In the genomic region with DNA sequence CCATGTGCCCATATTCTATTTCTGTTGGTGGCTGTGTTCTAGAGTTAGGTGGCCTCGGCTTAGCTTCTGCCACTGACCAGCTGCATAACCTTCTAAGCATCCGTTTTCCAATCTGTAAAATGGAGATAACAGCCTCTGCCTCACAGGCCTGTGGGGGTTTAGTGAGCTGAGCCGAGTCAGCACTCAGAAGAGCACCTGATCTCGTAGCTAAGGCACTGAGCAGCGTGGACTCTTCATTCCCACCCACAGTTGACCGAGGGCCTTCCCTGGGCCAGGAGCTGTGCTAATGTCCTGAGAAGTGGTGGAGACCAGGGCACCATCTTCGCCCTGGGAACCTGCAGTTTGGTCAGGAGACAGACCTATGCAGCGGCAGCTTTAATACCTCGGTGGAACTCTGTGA, we compare ENCODE assay signal across 1 cellular context.
TF ChIP-seq lines count a peak whose summit lies in the region.

No MANE protein-coding gene starts in this region.

TF ChIP-seq in K562, 482 proteins besides CTCF, POLR2A, EP300 and RAD21 (continued from another document and continues in another):
- TF ChIP-seq, protein P1, sequence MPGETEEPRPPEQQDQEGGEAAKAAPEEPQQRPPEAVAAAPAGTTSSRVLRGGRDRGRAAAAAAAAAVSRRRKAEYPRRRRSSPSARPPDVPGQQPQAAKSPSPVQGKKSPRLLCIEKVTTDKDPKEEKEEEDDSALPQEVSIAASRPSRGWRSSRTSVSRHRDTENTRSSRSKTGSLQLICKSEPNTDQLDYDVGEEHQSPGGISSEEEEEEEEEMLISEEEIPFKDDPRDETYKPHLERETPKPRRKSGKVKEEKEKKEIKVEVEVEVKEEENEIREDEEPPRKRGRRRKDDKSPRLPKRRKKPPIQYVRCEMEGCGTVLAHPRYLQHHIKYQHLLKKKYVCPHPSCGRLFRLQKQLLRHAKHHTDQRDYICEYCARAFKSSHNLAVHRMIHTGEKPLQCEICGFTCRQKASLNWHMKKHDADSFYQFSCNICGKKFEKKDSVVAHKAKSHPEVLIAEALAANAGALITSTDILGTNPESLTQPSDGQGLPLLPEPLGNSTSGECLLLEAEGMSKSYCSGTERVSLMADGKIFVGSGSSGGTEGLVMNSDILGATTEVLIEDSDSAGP (CRISPR knock-in tag; IDR thresholded peaks at IDR 0.05): 0 out of 2 replicates have a peak, but pooled peaks have one; percentile 40
- TF ChIP-seq TRIM24 (IDR thresholded peaks at IDR 0.05) (peak; percentile 16 to 19; a peak in 1 of 4 replicates), TCF3 (CRISPR knock-in tag; IDR thresholded peaks at IDR 0.05) (peak; percentile 39; the same call in 1 of the 2 replicates), ZNF140 (CRISPR knock-in tag; IDR thresholded peaks at IDR 0.05) (no peak), ZBTB7A (IDR thresholded peaks at IDR 0.05; ENCODE audit: borderline replicate concordance, control insufficient read depth, low read depth, low read length) (peak; percentile 45; the same call in 1 of the 2 replicates), KDM1A (IDR thresholded peaks at IDR 0.05) (peak; percentile 38 to 72; a peak in 3 of 4 replicates), ZNF12 (CRISPR knock-in tag; IDR thresholded peaks at IDR 0.05) (no peak), RBFOX2 (IDR thresholded peaks at IDR 0.05; ENCODE audit: low read depth, low read length) (no peak), NCOR1 (IDR thresholded peaks at IDR 0.05) (no peak; the same call in 1 of the 2 replicates), RBM14 (IDR thresholded peaks at IDR 0.05; ENCODE audit: borderline replicate concordance, insufficient read depth, low read depth, low read length) (no peak), SNIP1 (IDR thresholded peaks at IDR 0.05; ENCODE audit: low read depth) (no peak), BACH1 (tag; IDR thresholded peaks at IDR 0.05) (no peak), POLR2AphosphoS5 (IDR thresholded peaks at IDR 0.05; ENCODE audit: control insufficient read depth, insufficient read depth, low read depth, low read length) (peak; percentile 48; the same call in 1 of the 2 replicates), HNRNPL (IDR thresholded peaks at IDR 0.05; ENCODE audit: low read depth, low read length) (no peak), BCOR (IDR thresholded peaks at IDR 0.05) (peak; percentile 49; the same call in 1 of the 2 replicates), ZNF121 (CRISPR knock-in tag; conservative IDR thresholded peaks at IDR 0.05) (no peak), CBFB (CRISPR knock-in tag; IDR thresholded peaks at IDR 0.05) (no peak), YY1 (IDR thresholded peaks at IDR 0.05; ENCODE audit: borderline replicate concordance in 1 of 3, control insufficient read depth in 1 of 3, extremely low read depth in 1 of 3, insufficient read depth in 3 of 3, insufficient read length in 1 of 3, insufficient replicate concordance in 2 of 3, low read depth in 1 of 3, low read length in 2 of 3) (peak in 2 of 3 experiments; percentile 13 to 56), SP2 (IDR thresholded peaks at IDR 0.05; ENCODE audit: extremely low read depth, low read depth, low read length, poor library complexity, severe bottlenecking) (no peak), DPF2 (IDR thresholded peaks at IDR 0.05) (0 out of 2 replicates have a peak, but pooled peaks have one; percentile 48), PPARD (CRISPR knock-in tag; IDR thresholded peaks at IDR 0.05) (no peak), CBFA2T2 (conservative IDR thresholded peaks at IDR 0.05) (peak; percentile 69), RUNX1 (IDR thresholded peaks at IDR 0.05; ENCODE audit: low read depth) (no peak), ZNF445 (CRISPR knock-in tag; IDR thresholded peaks at IDR 0.05; ENCODE audit: low read depth) (no peak), SPI1 (IDR thresholded peaks at IDR 0.05; ENCODE audit: borderline replicate concordance, low read depth, low read length) (no peak), ESRRA (IDR thresholded peaks at IDR 0.05; ENCODE audit: borderline replicate concordance, low read depth) (0 out of 2 replicates have a peak, but pooled peaks have one; percentile 36), CREB1 (IDR thresholded peaks at IDR 0.05) (no peak), CREB1 (CRISPR knock-in tag; IDR thresholded peaks at IDR 0.05) (no peak), ZNF316 (IDR thresholded peaks at IDR 0.05) (peak; percentile 59; the same call in 1 of the 2 replicates), SREBF2 (CRISPR knock-in tag; IDR thresholded peaks at IDR 0.05) (no peak), PYGO2 (tag; IDR thresholded peaks at IDR 0.05) (no peak), POLR2G (IDR thresholded peaks at IDR 0.05; ENCODE audit: low read depth, low read length) (no peak), TEAD4 (IDR thresholded peaks at IDR 0.05; ENCODE audit: low read length) (peak; percentile 51; the same call in 1 of the 2 replicates), TEAD4 (CRISPR knock-in tag; IDR thresholded peaks at IDR 0.05; ENCODE audit: borderline replicate concordance) (no peak), ILF3 (IDR thresholded peaks at IDR 0.05; ENCODE audit: borderline replicate concordance) (no peak), TAF15 (IDR thresholded peaks at IDR 0.05; ENCODE audit: low read depth, low read length) (no peak), CHD4 (IDR thresholded peaks at IDR 0.05; ENCODE audit: insufficient read depth, insufficient replicate concordance, low read depth, low read length, poor library complexity, severe bottlenecking) (no peak), CBX3 (IDR thresholded peaks at IDR 0.05; ENCODE audit: borderline replicate concordance in 1 of 2, low read length in 2 of 2) (no peak; a peak in 1 of 3 replicates), RBM25 (IDR thresholded peaks at IDR 0.05; ENCODE audit: low read depth, low read length, severe bottlenecking) (peak; percentile 58), DIDO1 (tag; IDR thresholded peaks at IDR 0.05; ENCODE audit: low read depth) (no peak), POLR3G (IDR thresholded peaks at IDR 0.05; ENCODE audit: extremely low read depth, insufficient read length, insufficient replicate concordance) (no peak), HMG20A (CRISPR knock-in tag; conservative IDR thresholded peaks at IDR 0.05) (no peak), ZFP30 (CRISPR knock-in tag; IDR thresholded peaks at IDR 0.05; ENCODE audit: borderline replicate concordance) (no peak), NFIC (IDR thresholded peaks at IDR 0.05) (peak; percentile 45), ZNF174 (CRISPR knock-in tag; IDR thresholded peaks at IDR 0.05) (no peak), PRMT5 (CRISPR knock-in tag; IDR thresholded peaks at IDR 0.05) (no peak), SOX6 (IDR thresholded peaks at IDR 0.05) (no peak), RB1 (IDR thresholded peaks at IDR 0.05; ENCODE audit: low read depth) (no peak), NELFE (IDR thresholded peaks at IDR 0.05; ENCODE audit: insufficient read depth, insufficient read length) (no peak), MCM5 (IDR thresholded peaks at IDR 0.05; ENCODE audit: low read depth) (no peak), ZBED1 (IDR thresholded peaks at IDR 0.05) (no peak), ZBTB17 (CRISPR knock-in tag; IDR thresholded peaks at IDR 0.05) (no peak), CCNT2 (IDR thresholded peaks at IDR 0.05; ENCODE audit: borderline replicate concordance, extremely low read depth, insufficient read length, low read depth, low read length) (no peak), MEIS2 (IDR thresholded peaks at IDR 0.05; ENCODE audit: partially characterized antibody) (no peak), ARID1B (IDR thresholded peaks at IDR 0.05) (peak; percentile 61), KDM4B (IDR thresholded peaks at IDR 0.05; ENCODE audit: borderline replicate concordance in 2 of 2, low read depth in 1 of 2) (no peak), TAL1 (IDR thresholded peaks at IDR 0.05) (peak; percentile 33; the same call in 1 of the 2 replicates), DDX20 (tag; IDR thresholded peaks at IDR 0.05; ENCODE audit: low read depth) (no peak)
- TF ChIP-seq, protein P2, sequence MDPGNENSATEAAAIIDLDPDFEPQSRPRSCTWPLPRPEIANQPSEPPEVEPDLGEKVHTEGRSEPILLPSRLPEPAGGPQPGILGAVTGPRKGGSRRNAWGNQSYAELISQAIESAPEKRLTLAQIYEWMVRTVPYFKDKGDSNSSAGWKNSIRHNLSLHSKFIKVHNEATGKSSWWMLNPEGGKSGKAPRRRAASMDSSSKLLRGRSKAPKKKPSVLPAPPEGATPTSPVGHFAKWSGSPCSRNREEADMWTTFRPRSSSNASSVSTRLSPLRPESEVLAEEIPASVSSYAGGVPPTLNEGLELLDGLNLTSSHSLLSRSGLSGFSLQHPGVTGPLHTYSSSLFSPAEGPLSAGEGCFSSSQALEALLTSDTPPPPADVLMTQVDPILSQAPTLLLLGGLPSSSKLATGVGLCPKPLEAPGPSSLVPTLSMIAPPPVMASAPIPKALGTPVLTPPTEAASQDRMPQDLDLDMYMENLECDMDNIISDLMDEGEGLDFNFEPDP (CRISPR knock-in tag; IDR thresholded peaks at IDR 0.05): no peak
- TF ChIP-seq, protein P3, sequence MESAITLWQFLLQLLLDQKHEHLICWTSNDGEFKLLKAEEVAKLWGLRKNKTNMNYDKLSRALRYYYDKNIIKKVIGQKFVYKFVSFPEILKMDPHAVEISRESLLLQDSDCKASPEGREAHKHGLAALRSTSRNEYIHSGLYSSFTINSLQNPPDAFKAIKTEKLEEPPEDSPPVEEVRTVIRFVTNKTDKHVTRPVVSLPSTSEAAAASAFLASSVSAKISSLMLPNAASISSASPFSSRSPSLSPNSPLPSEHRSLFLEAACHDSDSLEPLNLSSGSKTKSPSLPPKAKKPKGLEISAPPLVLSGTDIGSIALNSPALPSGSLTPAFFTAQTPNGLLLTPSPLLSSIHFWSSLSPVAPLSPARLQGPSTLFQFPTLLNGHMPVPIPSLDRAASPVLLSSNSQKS (CRISPR knock-in tag; IDR thresholded peaks at IDR 0.05): no peak
- TF ChIP-seq, protein P4, sequence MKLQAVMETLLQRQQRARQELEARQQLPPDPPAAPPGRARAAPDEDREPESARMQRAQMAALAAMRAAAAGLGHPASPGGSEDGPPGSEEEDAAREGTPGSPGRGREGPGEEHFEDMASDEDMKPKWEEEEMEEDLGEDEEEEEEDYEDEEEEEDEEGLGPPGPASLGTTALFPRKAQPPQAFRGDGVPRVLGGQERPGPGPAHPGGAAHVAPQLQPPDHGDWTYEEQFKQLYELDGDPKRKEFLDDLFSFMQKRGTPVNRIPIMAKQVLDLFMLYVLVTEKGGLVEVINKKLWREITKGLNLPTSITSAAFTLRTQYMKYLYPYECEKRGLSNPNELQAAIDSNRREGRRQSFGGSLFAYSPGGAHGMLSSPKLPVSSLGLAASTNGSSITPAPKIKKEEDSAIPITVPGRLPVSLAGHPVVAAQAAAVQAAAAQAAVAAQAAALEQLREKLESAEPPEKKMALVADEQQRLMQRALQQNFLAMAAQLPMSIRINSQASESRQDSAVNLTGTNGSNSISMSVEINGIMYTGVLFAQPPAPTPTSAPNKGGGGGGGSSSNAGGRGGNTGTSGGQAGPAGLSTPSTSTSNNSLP (IDR thresholded peaks at IDR 0.05; ENCODE audit: borderline replicate concordance, low read depth, low read length): no peak
- TF ChIP-seq, protein P5, sequence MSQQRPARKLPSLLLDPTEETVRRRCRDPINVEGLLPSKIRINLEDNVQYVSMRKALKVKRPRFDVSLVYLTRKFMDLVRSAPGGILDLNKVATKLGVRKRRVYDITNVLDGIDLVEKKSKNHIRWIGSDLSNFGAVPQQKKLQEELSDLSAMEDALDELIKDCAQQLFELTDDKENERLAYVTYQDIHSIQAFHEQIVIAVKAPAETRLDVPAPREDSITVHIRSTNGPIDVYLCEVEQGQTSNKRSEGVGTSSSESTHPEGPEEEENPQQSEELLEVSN (IDR thresholded peaks at IDR 0.05; ENCODE audit: borderline replicate concordance in 1 of 2, extremely low read depth in 1 of 2, insufficient read depth in 1 of 2, insufficient read length in 1 of 2, low read depth in 1 of 2, low read length in 1 of 2, poor library complexity in 1 of 2, severe bottlenecking in 1 of 2): peak in 1 of 2 experiments; percentile 26
- TF ChIP-seq, protein P6, sequence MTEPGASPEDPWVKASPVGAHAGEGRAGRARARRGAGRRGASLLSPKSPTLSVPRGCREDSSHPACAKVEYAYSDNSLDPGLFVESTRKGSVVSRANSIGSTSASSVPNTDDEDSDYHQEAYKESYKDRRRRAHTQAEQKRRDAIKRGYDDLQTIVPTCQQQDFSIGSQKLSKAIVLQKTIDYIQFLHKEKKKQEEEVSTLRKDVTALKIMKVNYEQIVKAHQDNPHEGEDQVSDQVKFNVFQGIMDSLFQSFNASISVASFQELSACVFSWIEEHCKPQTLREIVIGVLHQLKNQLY (CRISPR knock-in tag; conservative IDR thresholded peaks at IDR 0.05): no peak
- TF ChIP-seq, protein P7, sequence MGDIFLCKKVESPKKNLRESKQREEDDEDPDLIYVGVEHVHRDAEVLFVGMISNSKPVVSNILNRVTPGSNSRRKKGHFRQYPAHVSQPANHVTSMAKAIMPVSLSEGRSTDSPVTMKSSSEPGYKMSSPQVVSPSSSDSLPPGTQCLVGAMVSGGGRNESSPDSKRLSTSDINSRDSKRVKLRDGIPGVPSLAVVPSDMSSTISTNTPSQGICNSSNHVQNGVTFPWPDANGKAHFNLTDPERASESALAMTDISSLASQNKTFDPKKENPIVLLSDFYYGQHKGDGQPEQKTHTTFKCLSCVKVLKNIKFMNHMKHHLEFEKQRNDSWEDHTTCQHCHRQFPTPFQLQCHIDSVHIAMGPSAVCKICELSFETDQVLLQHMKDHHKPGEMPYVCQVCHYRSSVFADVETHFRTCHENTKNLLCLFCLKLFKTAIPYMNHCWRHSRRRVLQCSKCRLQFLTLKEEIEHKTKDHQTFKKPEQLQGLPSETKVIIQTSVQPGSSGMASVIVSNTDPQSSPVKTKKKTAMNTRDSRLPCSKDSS (IDR thresholded peaks at IDR 0.05; ENCODE audit: low read depth, partially characterized antibody): no peak
- TF ChIP-seq, protein P8, sequence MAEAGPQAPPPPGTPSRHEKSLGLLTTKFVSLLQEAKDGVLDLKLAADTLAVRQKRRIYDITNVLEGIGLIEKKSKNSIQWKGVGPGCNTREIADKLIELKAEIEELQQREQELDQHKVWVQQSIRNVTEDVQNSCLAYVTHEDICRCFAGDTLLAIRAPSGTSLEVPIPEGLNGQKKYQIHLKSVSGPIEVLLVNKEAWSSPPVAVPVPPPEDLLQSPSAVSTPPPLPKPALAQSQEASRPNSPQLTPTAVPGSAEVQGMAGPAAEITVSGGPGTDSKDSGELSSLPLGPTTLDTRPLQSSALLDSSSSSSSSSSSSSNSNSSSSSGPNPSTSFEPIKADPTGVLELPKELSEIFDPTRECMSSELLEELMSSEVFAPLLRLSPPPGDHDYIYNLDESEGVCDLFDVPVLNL (CRISPR knock-in tag; IDR thresholded peaks at IDR 0.05; ENCODE audit: low read depth): no peak
- TF ChIP-seq, protein P9, sequence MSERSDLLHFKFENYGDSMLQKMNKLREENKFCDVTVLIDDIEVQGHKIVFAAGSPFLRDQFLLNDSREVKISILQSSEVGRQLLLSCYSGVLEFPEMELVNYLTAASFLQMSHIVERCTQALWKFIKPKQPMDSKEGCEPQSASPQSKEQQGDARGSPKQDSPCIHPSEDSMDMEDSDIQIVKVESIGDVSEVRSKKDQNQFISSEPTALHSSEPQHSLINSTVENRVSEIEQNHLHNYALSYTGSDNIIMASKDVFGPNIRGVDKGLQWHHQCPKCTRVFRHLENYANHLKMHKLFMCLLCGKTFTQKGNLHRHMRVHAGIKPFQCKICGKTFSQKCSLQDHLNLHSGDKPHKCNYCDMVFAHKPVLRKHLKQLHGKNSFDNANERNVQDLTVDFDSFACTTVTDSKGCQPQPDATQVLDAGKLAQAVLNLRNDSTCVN (CRISPR knock-in tag; IDR thresholded peaks at IDR 0.05): no peak
